ENCODE assay signal across 6 cellular contexts in genomic region chr5:146635443-146635842, GRCh38.
"Had no signal": no experiment of that assay in that cellular context is flagged by ENCODE, and none has a peak within 500 bp of the region (broad histone marks: within the 10 kb centered on the region; RNA-seq: fewer than 3 reads in every experiment).

No MANE protein-coding gene starts in this region.

- DNase-seq: IMR-90, KBM-7 had no signal

- H3K27ac Mint-ChIP-seq: IgD-negative memory B cell had no signal

- H3K4me3 ChIP-seq: K562 had no signal

- H3K36me3 Mint-ChIP-seq: IgD-negative memory B cell had no signal

- FAIRE-seq: HepG2, K562 had no signal

- H3K27ac ChIP-seq: HL-60 had no signal

- H3K4me1 Mint-ChIP-seq: IgD-negative memory B cell had no signal

- ATAC-seq: HepG2, K562 had no signal

- H3K4me3 Mint-ChIP-seq: IgD-negative memory B cell had no signal
